Comparison of ENCODE assay signal across 21 cellular contexts in the genomic region with DNA sequence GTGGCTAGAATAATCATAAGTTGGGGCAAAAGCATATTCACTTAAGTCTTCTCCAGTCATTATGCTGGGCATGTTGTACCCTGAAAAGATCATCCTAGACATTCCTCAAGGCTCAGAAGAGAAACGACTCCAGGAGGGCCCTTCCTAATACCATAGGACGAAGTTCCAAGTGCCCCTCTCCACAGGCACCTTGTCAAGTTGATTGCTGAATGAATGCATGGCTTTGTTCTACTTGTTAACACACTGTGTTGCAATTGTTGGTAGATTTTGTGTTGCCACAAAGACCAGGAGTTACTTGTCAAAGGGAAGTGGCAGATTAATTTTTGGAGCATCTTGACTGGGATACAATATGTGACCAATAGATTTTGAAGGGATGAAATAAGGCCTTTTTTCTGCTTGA.
"Had no signal": no experiment of that assay in that cellular context is flagged by ENCODE, and none has a peak within 500 bp of the region (broad histone marks: within the 10 kb centered on the region; RNA-seq: fewer than 3 reads in every experiment).

No MANE protein-coding gene starts in this region.

- ATAC-seq: activated CD8-positive, alpha-beta T cell treated with anti-CD3 and anti-CD28 coated beads for 36 hours; left colon; stimulated activated naive B cell treated with anti-CD40 and anti-IgM and Interleukin-4, amounts not matched to agents 10 μg/mL and 1 μg/mL and 100 μg/mL, for 72 hours; T-helper 17 cell had no signal

- H3K4me1 Mint-ChIP-seq: activated B cell treated with CpG ODN at 0.5 μM for 24 hours had no signal

- H2AFZ ChIP-seq: parathyroid adenoma had no signal

- H3K79me2 ChIP-seq: parathyroid adenoma had no signal

- H3K36me3 Mint-ChIP-seq: stimulated activated naive B cell treated with anti-CD40 and anti-IgM and Interleukin-4, amounts not matched to agents 10 μg/mL and 1 μg/mL and 100 μg/mL, for 72 hours had no signal

- FAIRE-seq: colon, endothelial cell of umbilical vein had no signal

- H3K9me3 ChIP-seq: esophagus squamous epithelium, lower lobe of right lung, tibial artery, vagina had no signal

- H3K36me3 ChIP-seq: esophagus squamous epithelium, lower lobe of right lung, tibial artery, vagina had no signal

- H3K4me3 Mint-ChIP-seq: activated B cell treated with CpG ODN at 0.5 μM for 24 hours; activated CD8-positive, alpha-beta T cell treated with anti-CD3 and anti-CD28 coated beads for 36 hours; activated naive CD8-positive, alpha-beta T cell; mesothelial cell of epicardium; stimulated activated naive B cell treated with anti-CD40 and anti-IgM and Interleukin-4, amounts not matched to agents 10 μg/mL and 1 μg/mL and 100 μg/mL, for 72 hours; T-helper 17 cell had no signal

- H3K27me3 Mint-ChIP-seq: activated CD8-positive, alpha-beta T cell treated with anti-CD3 and anti-CD28 coated beads for 36 hours; activated naive CD8-positive, alpha-beta T cell; stimulated activated naive B cell treated with anti-CD40 and anti-IgM and Interleukin-4, amounts not matched to agents 10 μg/mL and 1 μg/mL and 100 μg/mL, for 72 hours; T-helper 17 cell had no signal

- H3K4me3 ChIP-seq: esophagus squamous epithelium, lower lobe of right lung, tibial artery, vagina had no signal

- H3K9me3 Mint-ChIP-seq: activated B cell treated with CpG ODN at 0.5 μM for 24 hours had no signal

- H3K27ac Mint-ChIP-seq: activated B cell treated with CpG ODN at 0.5 μM for 24 hours; activated CD8-positive, alpha-beta T cell treated with anti-CD3 and anti-CD28 coated beads for 36 hours; activated naive CD8-positive, alpha-beta T cell; stimulated activated naive B cell treated with anti-CD40 and anti-IgM and Interleukin-4, amounts not matched to agents 10 μg/mL and 1 μg/mL and 100 μg/mL, for 72 hours; T-helper 17 cell had no signal

- H3K9ac ChIP-seq: parathyroid adenoma had no signal

- H3K4me1 ChIP-seq: esophagus squamous epithelium, lower lobe of right lung, parathyroid adenoma, vagina had no signal

- H3K27ac ChIP-seq: esophagus squamous epithelium, lower lobe of right lung, parathyroid adenoma, tibial artery, vagina had no signal

- H3K27me3 ChIP-seq: esophagus squamous epithelium, tibial artery, vagina had no signal

- DNase-seq: activated B cell treated with CpG ODN at 0.5 μM for 24 hours; activated CD4-positive, alpha-beta T cell treated with anti-CD3 and anti-CD28 coated beads for 48 hours; activated CD8-positive, alpha-beta T cell treated with anti-CD3 and anti-CD28 coated beads for 36 hours; activated effector memory CD4-positive, alpha-beta T cell treated with anti-CD3 and anti-CD28 coated beads, Interleukin-2, amount 50 U/mL, for 16 hours; activated T-cell treated with anti-CD3 and anti-CD28 coated beads, Interleukin-2, amount 50 U/mL, for 48 hours; amniotic stem cell; caudate nucleus; esophagus squamous epithelium; foreskin fibroblast; left colon; lower lobe of right lung; stimulated activated CD4-positive, alpha-beta T cell treated with anti-CD3 and anti-CD28 coated beads, Interleukin-2, amount 100 ng/mL, for 48 hours; stimulated activated naive B cell treated with anti-CD40 and anti-IgM and Interleukin-4, amounts not matched to agents 10 μg/mL and 1 μg/mL and 100 μg/mL, for 72 hours; T-helper 17 cell; tibial artery had no signal
